Comparison of ENCODE assay signal across 18 cellular contexts in the genomic region with DNA sequence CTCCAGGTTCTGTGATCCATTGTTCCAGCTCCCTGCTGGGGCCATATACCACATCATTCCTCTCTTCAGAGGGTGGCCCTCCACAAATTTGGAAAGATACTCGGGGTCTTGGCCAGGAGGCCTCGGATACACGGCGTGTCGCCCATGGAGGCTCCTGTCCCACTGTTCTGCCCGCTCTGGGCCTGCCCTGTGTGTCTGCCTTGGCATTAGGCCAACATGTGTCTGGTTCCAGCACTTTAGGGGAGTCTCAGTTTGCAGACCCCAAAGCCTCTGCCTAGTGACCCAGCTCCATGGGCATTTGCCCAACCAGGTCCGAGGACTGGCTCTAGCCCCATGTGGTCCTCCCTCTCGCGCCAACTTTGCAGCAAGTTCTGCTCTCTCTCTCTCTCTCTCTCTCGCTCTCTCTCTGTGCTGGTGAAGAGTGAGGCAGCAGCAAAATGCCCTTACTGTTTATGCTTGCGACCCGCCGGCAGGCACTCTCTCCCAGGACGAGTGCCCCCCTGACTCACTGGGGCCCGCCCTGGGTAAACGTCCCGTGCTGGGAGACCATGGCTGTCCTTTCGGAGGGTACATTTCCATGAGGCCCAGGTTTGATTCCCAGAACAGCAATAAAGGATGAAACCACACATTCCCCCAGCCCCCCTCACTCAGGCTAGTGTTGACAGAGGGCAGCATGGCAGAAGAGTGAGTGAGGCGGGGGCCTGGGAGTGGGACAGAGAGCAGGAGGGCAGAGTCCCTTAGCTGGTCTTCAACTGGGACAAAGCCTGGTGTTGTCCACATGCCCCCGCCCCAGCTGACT.
A peak's percentile ranks its signal among the peaks of the same experiment; 100 is the strongest.
DNase-seq lines count a peak whose midpoint lies in the region; ATAC-seq, FAIRE-seq and TF ChIP-seq lines count a peak whose summit lies in the region.
"Had no signal": no experiment of that assay in that cellular context is flagged by ENCODE, and none has a peak within 500 bp of the region (broad histone marks: within the 10 kb centered on the region; RNA-seq: fewer than 3 reads in every experiment).

No MANE protein-coding gene starts in this region.

- H3K4me3 ChIP-seq in HepG2 (replicated peaks in 1 of 3; ENCODE audit: insufficient read depth in 1 of 3, low read depth in 2 of 3, low read length in 3 of 3) (peak overlapping the region in 1 of 3 experiments; percentile 17; a peak in 1 of 6 replicates), right lobe of liver (no peak overlapping the region), K562 (no peak overlapping the region), gastroesophageal sphincter (no peak overlapping the region)

- peak overlapping the region; percentile 16; the same call in 1 of the 2 replicates for H3K4me2 ChIP-seq in HepG2 (ENCODE audit: low read depth, low read length)
- no peak overlapping the region for H3K4me2 ChIP-seq in K562 (ENCODE audit: insufficient read depth, low read length)

- TF ChIP-seq RAD21 in HepG2 (CRISPR knock-in tag; IDR thresholded peaks at IDR 0.05) (no peak), K562 (CRISPR knock-in tag; conservative IDR thresholded peaks at IDR 0.05 in 1 of 2, IDR thresholded peaks at IDR 0.05 in 1 of 2) (no peak)

- BruUV-seq in HepG2 (replicated peaks; lab: Mats Ljungman, UMichigan) (no TSS peak), K562 (replicated peaks; lab: Mats Ljungman, UMichigan) (no TSS peak)

- intact Hi-C loops in HepG2 (cut with micrococcal nuclease; ENCODE audit: unreplicated experiment), result no loop called here
- intact Hi-C loops in right lobe of liver (cut with DNase I), result no loop called here
- intact Hi-C loops in K562 (cut with micrococcal nuclease), result no loop called here

- WGBS in HepG2 (ENCODE audit: low lambda C conversion rate), result 57% methylated on average over 19 of the region's 20 CpGs
- WGBS in right lobe of liver (ENCODE audit: insufficient coverage, low coverage, low lambda C conversion rate, missing lambda C conversion rate), result 85% methylated on average over 15 of the region's 20 CpGs
- WGBS in K562 (ENCODE audit: insufficient coverage, low coverage, missing lambda C conversion rate), result 4% methylated on average over 19 of the region's 20 CpGs
- WGBS in gastroesophageal sphincter (ENCODE audit: low coverage in 1 of 2), 2 donors, result 39 to 75% methylated on average over 6 to 8 of the region's 20 CpGs

- H3K27ac ChIP-seq in HepG2 (ENCODE audit: extremely low read length, insufficient read depth, low read length) (no peak overlapping the region), right lobe of liver (no peak overlapping the region), K562 (ENCODE audit: extremely low read depth, low read depth, low read length) (no peak overlapping the region), gastroesophageal sphincter (no peak overlapping the region)
- H3K27ac ChIP-seq: C4-2B had no signal

- DNase-seq in HepG2 (ENCODE audit: low spot score) (peak; percentile 31), right lobe of liver (no peak), K562 (ENCODE audit: extremely low read depth in 1 of 4, low spot score in 3 of 4) (no peak), midbrain (lab: John Stamatoyannopoulos, UW) (peak; percentile 23), NCI-H2081 treated with DMSO at 0.1 percent for 48 hours (lab: John Stamatoyannopoulos, UW) (no peak)
- DNase-seq in activated CD4-positive, alpha-beta T cell treated with anti-CD3 and anti-CD28 coated beads for 1 hour, result no peak
- DNase-seq: ACHN; AML-193; Caco-2; CD4-positive, alpha-beta T cell; GOT3; H9 had no signal

- no peak for FAIRE-seq in HepG2 (lab: Jason Lieb, UNC)
- FAIRE-seq in K562 (lab: Jason Lieb, UNC), result no peak
- FAIRE-seq: A204.1, D721Med, G401.6, GM12891 had no signal

- POLR2A ChIA-PET in HepG2 (lab: Yijun Ruan, JAX) (no interaction called here), K562 (lab: Yijun Ruan, JAX) (no interaction called here)

- H2AFZ ChIP-seq in HepG2 (ENCODE audit: low read length), result no peak overlapping the region
- no peak overlapping the region for H2AFZ ChIP-seq in K562 (ENCODE audit: low read depth, low read length)

- H3K9me1 ChIP-seq in K562 (ENCODE audit: control insufficient read depth, insufficient read depth, low read length), result no peaks in the 10 kb centered on the region

- in situ Hi-C loops in HepG2 (cut with HindIII; ENCODE audit: extremely low pct_ligation_motif_present, low pct_unique_long_range_greater_than_20kb) (no loop called here), K562 (cut with MboI) (no loop called here)

- H3K36me3 ChIP-seq in HepG2 (replicated peaks in 1 of 2; ENCODE audit: control insufficient read depth in 1 of 2, insufficient read depth in 2 of 2, low read length in 2 of 2) (no peaks in the 10 kb centered on the region), right lobe of liver (no peaks in the 10 kb centered on the region), K562 (ENCODE audit: control insufficient read depth, insufficient read depth, low read length) (no peaks in the 10 kb centered on the region), gastroesophageal sphincter (no peaks in the 10 kb centered on the region)

- TF ChIP-seq EP300 in HepG2 (IDR thresholded peaks at IDR 0.05; ENCODE audit: low read depth in 2 of 2, low read length in 2 of 2), result no peak
- TF ChIP-seq EP300 in HepG2 (CRISPR knock-in tag; IDR thresholded peaks at IDR 0.05; ENCODE audit: borderline replicate concordance), result no peak
- TF ChIP-seq EP300 in K562 (IDR thresholded peaks at IDR 0.05; ENCODE audit: low read length), result no peak
- TF ChIP-seq EP300 in gastroesophageal sphincter (IDR thresholded peaks at IDR 0.05), result no peak

- no peak for TF ChIP-seq POLR2A in HepG2 (IDR thresholded peaks at IDR 0.05; ENCODE audit: insufficient read depth in 1 of 2, low read depth in 2 of 2, low read length in 2 of 2)
- TF ChIP-seq POLR2A in right lobe of liver (IDR thresholded peaks at IDR 0.05), result no peak
- no peak for TF ChIP-seq POLR2A in K562 (conservative IDR thresholded peaks at IDR 0.05)
- TF ChIP-seq POLR2A in gastroesophageal sphincter (IDR thresholded peaks at IDR 0.05), result no peak

- CTCF ChIA-PET in HepG2 (lab: Yijun Ruan, JAX; ENCODE audit: low intra/inter-chr PET ratio, low total read pairs), result no interaction called here
- CTCF ChIA-PET in K562 (lab: Yijun Ruan, JAX; ENCODE audit: low intra/inter-chr PET ratio), result no interaction called here

- TF ChIP-seq CTCF in HepG2 (CRISPR knock-in tag; IDR thresholded peaks at IDR 0.05) (no peak), right lobe of liver (IDR thresholded peaks at IDR 0.05) (no peak), K562 (IDR thresholded peaks at IDR 0.05 in 2 of 3, conservative IDR thresholded peaks at IDR 0.05 in 1 of 3; ENCODE audit: insufficient read depth in 2 of 3, low read depth in 1 of 3, low read length in 3 of 3) (no peak), gastroesophageal sphincter (IDR thresholded peaks at IDR 0.05) (no peak)

- ATAC-seq in HepG2 (peak; percentile 66), right lobe of liver (no peak), K562 (no peak), gastroesophageal sphincter (no peak)

- H4K20me1 ChIP-seq in HepG2 (ENCODE audit: insufficient read depth, low read length) (no peaks in the 10 kb centered on the region), K562 (replicated peaks; ENCODE audit: control insufficient read depth, insufficient read depth, low read length) (no peaks in the 10 kb centered on the region)

- peaks cover 0 to 20% of the 10 kb centered on the region in 2 experiments; a peak in 2 of 5 replicates for H3K27me3 ChIP-seq in HepG2 (ENCODE audit: control insufficient read depth in 1 of 2, insufficient read depth in 2 of 2, low read length in 2 of 2)
- no peaks in the 10 kb centered on the region for H3K27me3 ChIP-seq in right lobe of liver
- H3K27me3 ChIP-seq in K562 (ENCODE audit: control insufficient read depth in 2 of 2, insufficient read depth in 2 of 2, low read length in 2 of 2), result peaks cover 35 to 80% of the 10 kb centered on the region in 2 experiments
- peaks cover 59% of the 10 kb centered on the region for H3K27me3 ChIP-seq in gastroesophageal sphincter

- H3K4me1 ChIP-seq in HepG2 (ENCODE audit: insufficient read depth, low read length) (peaks cover 19% of the 10 kb centered on the region), right lobe of liver (no peaks in the 10 kb centered on the region), K562 (replicated peaks in 1 of 2; ENCODE audit: control insufficient read depth in 2 of 2, insufficient read depth in 2 of 2, low read length in 2 of 2) (no peaks in the 10 kb centered on the region), gastroesophageal sphincter (no peaks in the 10 kb centered on the region)
- H3K4me1 ChIP-seq: Caco-2 had no signal

- no peaks in the 10 kb centered on the region for H3K9me3 ChIP-seq in HepG2 (ENCODE audit: low read length)
- H3K9me3 ChIP-seq in right lobe of liver, result no peaks in the 10 kb centered on the region
- H3K9me3 ChIP-seq in K562 (replicated peaks; ENCODE audit: control insufficient read depth, insufficient read depth, low read depth, low read length), result no peaks in the 10 kb centered on the region
- no peaks in the 10 kb centered on the region for H3K9me3 ChIP-seq in gastroesophageal sphincter
- H3K9me3 ChIP-seq: Caco-2 had no signal

- no peaks in the 10 kb centered on the region for H3K79me2 ChIP-seq in HepG2 (ENCODE audit: insufficient read depth, low read length)
- H3K79me2 ChIP-seq in K562 (ENCODE audit: control insufficient read depth, insufficient read depth, low read length), result no peaks in the 10 kb centered on the region

- H3K9ac ChIP-seq in HepG2 (ENCODE audit: insufficient read depth, low read depth, low read length) (no peak overlapping the region), K562 (ENCODE audit: insufficient read depth in 1 of 2, low read depth in 2 of 2, low read length in 2 of 2) (no peak overlapping the region)

TF ChIP-seq in HepG2, 621 proteins besides CTCF, POLR2A, EP300 and RAD21 (continues in another document):
- no peak for TF ChIP-seq ZNF83 (CRISPR knock-in tag; IDR thresholded peaks at IDR 0.05; ENCODE audit: borderline replicate concordance)

TF ChIP-seq in K562, 482 proteins besides CTCF, POLR2A, EP300 and RAD21:
- TF ChIP-seq LARP7 (IDR thresholded peaks at IDR 0.05) (no peak), NFIC (IDR thresholded peaks at IDR 0.05) (peak; percentile 78)

Comparison
In these comparisons a context has a peak if more than half of its experiments do, and no peak if none do; other contexts are left out.
1. DNase-seq: peak in HepG2 (single experiment) and midbrain (single experiment); none in right lobe of liver (0 of 3), K562 (0 of 4), activated CD4-positive, alpha-beta T cell treated with anti-CD3 and anti-CD28 coated beads for 1 hour (single experiment) and NCI-H2081 treated with DMSO at 0.1 percent for 48 hours (single experiment).
2. Of the 241 proteins assayed by ChIP-seq in both HepG2 and K562: peak only in HepG2: FOXA3, HDAC1, HNRNPL, MAX, PATZ1 and SRSF1; only in K562: NFIC; in both: none; in neither: 233; mixed calls (peak in some experiments, not most) for 1.